In genomic region chr6:105981888-105982358, GRCh38 we compare ENCODE assay signal across 12 cellular contexts.
DNase-seq lines count a peak whose midpoint lies in the region; ATAC-seq and TF ChIP-seq lines count a peak whose summit lies in the region.
"Had no signal": no experiment of that assay in that cellular context is flagged by ENCODE, and none has a peak within 500 bp of the region (broad histone marks: within the 10 kb centered on the region; RNA-seq: fewer than 3 reads in every experiment).

No MANE protein-coding gene starts in this region.

- H2BK15ac ChIP-seq in mesenchymal stem cell (ENCODE audit: low read depth, poor library complexity, severe bottlenecking), result peak overlapping the region; percentile 93

- H3K27me3 ChIP-seq in heart right ventricle (peaks cover 10 to 85% (median 74%) of the 10 kb centered on the region in 7 donors), ascending aorta (peaks cover 5% of the 10 kb centered on the region), mesenchymal stem cell (ENCODE audit: control insufficient read depth in 1 of 2, insufficient read depth in 1 of 2, low read length in 2 of 2) (peaks cover 11 to 31% of the 10 kb centered on the region in 2 experiments)

- H3K14ac ChIP-seq in mesenchymal stem cell (ENCODE audit: low read length in 2 of 2), result no peak overlapping the region

- H4K91ac ChIP-seq in mesenchymal stem cell (ENCODE audit: low read length), result peak overlapping the region; percentile 92

- H3K18ac ChIP-seq in mesenchymal stem cell (ENCODE audit: low read depth in 1 of 2, low read length in 2 of 2), result peak overlapping the region; percentile 16 to 75

- H3K9me3 ChIP-seq in heart right ventricle (no peaks in the 10 kb centered on the region), ascending aorta (no peaks in the 10 kb centered on the region), mesenchymal stem cell (ENCODE audit: control insufficient read depth, low read length) (no peaks in the 10 kb centered on the region)
- H3K9me3 ChIP-seq: lower lobe of right lung had no signal

- intact Hi-C loops in heart right ventricle (cut with DNase I) (no loop called here), Right ventricle myocardium superior (cut with DNase I) (no loop called here), ascending aorta (cut with DNase I) (no loop called here)

- no peaks in the 10 kb centered on the region for H3K36me3 ChIP-seq in heart right ventricle
- H3K36me3 ChIP-seq in ascending aorta, result no peaks in the 10 kb centered on the region
- H3K36me3 ChIP-seq in mesenchymal stem cell (ENCODE audit: control insufficient read depth in 1 of 2, insufficient read depth in 2 of 2, low read depth in 1 of 2, low read length in 2 of 2), result peaks cover 0 to 3% of the 10 kb centered on the region in 2 experiments
- H3K36me3 ChIP-seq: lower lobe of right lung had no signal

- no peak overlapping the region for H3K27ac Mint-ChIP-seq in type B pancreatic cell

- peaks cover 4% of the 10 kb centered on the region for H3K36me3 Mint-ChIP-seq in type B pancreatic cell

- no peak overlapping the region for H2BK5ac ChIP-seq in mesenchymal stem cell (ENCODE audit: low read depth, low read length, poor library complexity, severe bottlenecking)

- peaks cover 4% of the 10 kb centered on the region for H3K9me3 Mint-ChIP-seq in type B pancreatic cell

- peak overlapping the region in 1 of 2 experiments; percentile 46 for H3K4ac ChIP-seq in mesenchymal stem cell (ENCODE audit: low read depth in 1 of 2, low read length in 2 of 2)

- H3K4me1 ChIP-seq in heart right ventricle, result peaks cover 5 to 25% (median 22%) of the 10 kb centered on the region in 9 donors
- H3K4me1 ChIP-seq in ascending aorta, result no peaks in the 10 kb centered on the region
- peaks cover 11% of the 10 kb centered on the region for H3K4me1 ChIP-seq in mesenchymal stem cell (ENCODE audit: control insufficient read depth, insufficient read depth, low read depth, low read length)

- peaks cover 77% of the 10 kb centered on the region for H3K27me3 Mint-ChIP-seq in type B pancreatic cell

- ATAC-seq in heart right ventricle, result no peak
- no peak for ATAC-seq in Right ventricle myocardium superior (ENCODE audit: poor library complexity)
- no peak for ATAC-seq in GM19397 (IDR thresholded peaks at IDR 0.05; ENCODE audit: unreplicated experiment)

- no peaks in the 10 kb centered on the region for H3K79me1 ChIP-seq in mesenchymal stem cell (replicated peaks; ENCODE audit: low read length, poor library complexity, severe bottlenecking)

- no peaks in the 10 kb centered on the region for H3K4me1 Mint-ChIP-seq in type B pancreatic cell (ENCODE audit: unreplicated experiment)

- peak overlapping the region in 1 of 2 experiments; percentile 50 for H3K23ac ChIP-seq in mesenchymal stem cell (ENCODE audit: low read length in 2 of 2)

- H2BK12ac ChIP-seq in mesenchymal stem cell (ENCODE audit: low read length in 2 of 2), result peak overlapping the region; percentile 33 to 51

- H3K4me3 Mint-ChIP-seq in type B pancreatic cell, result peak overlapping the region; percentile 53

- H3K4me3 ChIP-seq in heart right ventricle (peak overlapping the region in 8 of 10 donors; percentile 32 to 58 (median 41)), ascending aorta (peak overlapping the region; percentile 25 to 54), mesenchymal stem cell (ENCODE audit: insufficient read depth in 1 of 2, low read depth in 1 of 2, low read length in 2 of 2) (peak overlapping the region in 1 of 2 experiments; percentile 74)
- H3K4me3 ChIP-seq: K562 had no signal

- H3K9ac ChIP-seq in mesenchymal stem cell (ENCODE audit: low read length), result no peak overlapping the region

- H3K4me2 ChIP-seq in mesenchymal stem cell (ENCODE audit: low read length, poor library complexity, severe bottlenecking), result peak overlapping the region; percentile 78

- peak overlapping the region in 1 of 10 donors; percentile 41 for H3K27ac ChIP-seq in heart right ventricle
- H3K27ac ChIP-seq in ascending aorta, result no peak overlapping the region
- H3K27ac ChIP-seq in mesenchymal stem cell (ENCODE audit: low read length, poor library complexity, severe bottlenecking), result no peak overlapping the region
- H3K27ac ChIP-seq in substantia nigra (ENCODE audit: low read depth, low read length, poor library complexity, severe bottlenecking), result no peak overlapping the region
- H3K27ac ChIP-seq: lower lobe of right lung had no signal

- H2AFZ ChIP-seq in mesenchymal stem cell (ENCODE audit: low read depth, low read length), result peak overlapping the region; percentile 49

- DNase-seq in heart right ventricle, result no peak
- DNase-seq in Right ventricle myocardium superior, result no peak
- DNase-seq in ascending aorta (ENCODE audit: low spot score in 2 of 2), result no peak
- DNase-seq in mesenchymal stem cell, result no peak
- DNase-seq in type B pancreatic cell (ENCODE audit: extremely low spot score, unreplicated experiment), result no peak
- DNase-seq in cerebellar nuclear complex (lab: John Stamatoyannopoulos, UW), result no peak
- no peak for DNase-seq in substantia nigra (lab: John Stamatoyannopoulos, UW)
- DNase-seq: AML-193, foreskin fibroblast, lower lobe of right lung had no signal

- no peak overlapping the region for H2AK5ac ChIP-seq in mesenchymal stem cell (ENCODE audit: low read length, severe bottlenecking)

- 46 to 56% methylated on average over 15 of the region's 15 CpGs for WGBS in heart right ventricle, 2 donors
- 61% methylated on average over 15 of the region's 15 CpGs for WGBS in mesenchymal stem cell

- H2BK120ac ChIP-seq in mesenchymal stem cell (ENCODE audit: low read depth, low read length), result peak overlapping the region; percentile 92

- H4K8ac ChIP-seq in mesenchymal stem cell (ENCODE audit: low read length), result peak overlapping the region; percentile 92

- TF ChIP-seq CTCF in heart right ventricle (IDR thresholded peaks at IDR 0.05), result no peak
- no peak for TF ChIP-seq CTCF in ascending aorta (IDR thresholded peaks at IDR 0.05)
- TF ChIP-seq CTCF in type B pancreatic cell (conservative IDR thresholded peaks at IDR 0.05), result no peak
